ENCODE assay signal across 1 cellular context in genomic region chr5:9653811-9654210, GRCh38.
TF ChIP-seq lines count a peak whose summit lies in the region.

No MANE protein-coding gene starts in this region.

TF ChIP-seq in HepG2, 621 proteins besides CTCF, POLR2A, EP300 and RAD21 (continued from another document):
- TF ChIP-seq ZNF770 (CRISPR knock-in tag; IDR thresholded peaks at IDR 0.05) = no peak
